2 cellular contexts compared by ENCODE assay signal in genomic region chr14:76880432-76880831, GRCh38.
A peak's percentile ranks its signal among the peaks of the same experiment; 100 is the strongest.
TF ChIP-seq lines count a peak whose summit lies in the region.

No MANE protein-coding gene starts in this region.

TF ChIP-seq in SK-N-SH, 30 proteins besides CTCF, POLR2A, EP300 and RAD21 (continued from another document):
- TF ChIP-seq USF1 (IDR thresholded peaks at IDR 0.05; ENCODE audit: borderline replicate concordance, low read depth) (peak; percentile 87), RXRA (IDR thresholded peaks at IDR 0.05; ENCODE audit: borderline replicate concordance, low read depth) (no peak), TCF12 (IDR thresholded peaks at IDR 0.05) (no peak), REST (IDR thresholded peaks at IDR 0.05; ENCODE audit: low read depth, low read length) (no peak), RFX5 (IDR thresholded peaks at IDR 0.05; ENCODE audit: low read length) (no peak), NRF1 (IDR thresholded peaks at IDR 0.05; ENCODE audit: low read depth, low read length) (no peak), YY1 (IDR thresholded peaks at IDR 0.05; ENCODE audit: low read depth) (no peak), GATA2 (CRISPR knock-in tag; IDR thresholded peaks at IDR 0.05) (no peak)

TF ChIP-seq in K562, 482 proteins besides CTCF, POLR2A, EP300 and RAD21 (continued from another document and continues in another):
- TF ChIP-seq ZNF398 (CRISPR knock-in tag; IDR thresholded peaks at IDR 0.05) (no peak), ARNT (IDR thresholded peaks at IDR 0.05) (no peak), BRCA1 (IDR thresholded peaks at IDR 0.05) (no peak), BRCA1 (CRISPR knock-in tag; IDR thresholded peaks at IDR 0.05) (no peak), BRF1 (IDR thresholded peaks at IDR 0.05; ENCODE audit: borderline replicate concordance, extremely low read depth, insufficient read length) (no peak), RAD51 (IDR thresholded peaks at IDR 0.05; ENCODE audit: borderline replicate concordance, low read depth) (peak; percentile 76), KLF1 (tag; IDR thresholded peaks at IDR 0.05) (no peak), ZNF280A (IDR thresholded peaks at IDR 0.05; ENCODE audit: low read depth, partially characterized antibody) (no peak), ZNF707 (CRISPR knock-in tag; conservative IDR thresholded peaks at IDR 0.05) (no peak), FOS (IDR thresholded peaks at IDR 0.05; ENCODE audit: extremely low read depth, insufficient read length) (peak; percentile 50), IFI16 (CRISPR knock-in tag; IDR thresholded peaks at IDR 0.05) (no peak), ZNF274 (IDR thresholded peaks at IDR 0.05; ENCODE audit: borderline replicate concordance, low read depth, low read length) (no peak), NR4A1 (CRISPR knock-in tag; IDR thresholded peaks at IDR 0.05) (no peak), NR4A1 (tag; IDR thresholded peaks at IDR 0.05) (no peak), EP400 (IDR thresholded peaks at IDR 0.05) (no peak), USF2 (CRISPR knock-in tag; IDR thresholded peaks at IDR 0.05) (peak; percentile 95), HEY1 (CRISPR knock-in tag; IDR thresholded peaks at IDR 0.05; ENCODE audit: borderline replicate concordance) (no peak), ZNF24 (IDR thresholded peaks at IDR 0.05) (no peak), ZNF311 (CRISPR knock-in tag; IDR thresholded peaks at IDR 0.05) (no peak), TAL1 (IDR thresholded peaks at IDR 0.05) (0 out of 2 replicates have a peak, but pooled peaks have one; percentile 28), AFF1 (IDR thresholded peaks at IDR 0.05; ENCODE audit: low read depth in 1 of 2, partially characterized antibody in 2 of 2) (peak in 1 of 2 experiments; percentile 88), MTA2 (IDR thresholded peaks at IDR 0.05; ENCODE audit: low read depth) (no peak), CREB5 (CRISPR knock-in tag; IDR thresholded peaks at IDR 0.05) (no peak), HDAC2 (IDR thresholded peaks at IDR 0.05) (no peak), FOXP1 (CRISPR knock-in tag; IDR thresholded peaks at IDR 0.05) (no peak), STAG1 (CRISPR knock-in tag; IDR thresholded peaks at IDR 0.05; ENCODE audit: borderline replicate concordance) (no peak), CBFA2T2 (conservative IDR thresholded peaks at IDR 0.05) (no peak), HCFC1 (IDR thresholded peaks at IDR 0.05; ENCODE audit: low read depth, low read length) (peak; percentile 53; the same call in 1 of the 2 replicates), CREB3 (tag; conservative IDR thresholded peaks at IDR 0.05; ENCODE audit: low read depth) (no peak), ZNF518B (CRISPR knock-in tag; IDR thresholded peaks at IDR 0.05) (no peak), STAT6 (CRISPR knock-in tag; IDR thresholded peaks at IDR 0.05) (no peak), HBP1 (CRISPR knock-in tag; IDR thresholded peaks at IDR 0.05) (no peak), L3MBTL2 (IDR thresholded peaks at IDR 0.05) (no peak), USF1 (CRISPR knock-in tag; IDR thresholded peaks at IDR 0.05) (peak; percentile 90), BRD4 (IDR thresholded peaks at IDR 0.05) (no peak), PATZ1 (CRISPR knock-in tag; IDR thresholded peaks at IDR 0.05; ENCODE audit: borderline replicate concordance) (no peak)
